ENCODE assay signal across 8 cellular contexts in genomic region chr7:22980422-22980821, GRCh38. TPM values are rescaled to one million over a fixed set of nuclear protein-coding genes. Genes with fewer than 3 reads are reported as not detected.
DNase-seq lines count a peak whose midpoint lies in the region; TF ChIP-seq lines count a peak whose summit lies in the region.
"Had no signal": no experiment of that assay in that cellular context is flagged by ENCODE, and none has a peak within 500 bp of the region (broad histone marks: within the 10 kb centered on the region; RNA-seq: fewer than 3 reads in every experiment).

No MANE protein-coding gene starts in this region.

- H3K9me3 ChIP-seq in ascending aorta (no peaks in the 10 kb centered on the region), OCI-LY7 (ENCODE audit: low read length) (no peaks in the 10 kb centered on the region)

- no peak overlapping the region for H3K4me3 ChIP-seq in ascending aorta
- no peak overlapping the region for H3K4me3 ChIP-seq in OCI-LY7 (ENCODE audit: low read depth, low read length, poor library complexity, severe bottlenecking)
- H3K4me3 ChIP-seq in lower leg skin (ENCODE audit: low read depth, poor library complexity, severe bottlenecking) = no peak overlapping the region

- H2AFZ ChIP-seq in OCI-LY7 (ENCODE audit: low read length) = no peak overlapping the region

- TF ChIP-seq POLR2A in lower leg skin (IDR thresholded peaks at IDR 0.05) = no peak

- peaks cover 13% of the 10 kb centered on the region; the same call in 1 of the 2 replicates for H3K79me2 ChIP-seq in OCI-LY7 (ENCODE audit: insufficient read depth, low read depth, low read length)

- H3K4me2 ChIP-seq in OCI-LY7 (ENCODE audit: low read length) = no peak overlapping the region

- intact Hi-C loops in ascending aorta (cut with DNase I) (no loop called here), OCI-LY7 (cut with micrococcal nuclease; ENCODE audit: unreplicated experiment) (no loop called here), lower leg skin (cut with DNase I; ENCODE audit: low total_unique reads) (no loop called here)

- POLR2A ChIA-PET in OCI-LY7 (lab: Charles Lee) = interaction anchor here (0.6 to 2.0 kb wide), 5 partner anchors 9 to 346 kb away, joined by 3 to 5 read pairs (median 3); no protein-coding TSS in a partner anchor

- BruUV-seq in OCI-LY7 (replicated peaks; lab: Mats Ljungman, UMichigan) = no TSS peak

- peaks cover 0 to 9% of the 10 kb centered on the region in 2 donors for H3K4me1 ChIP-seq in ascending aorta
- H3K4me1 ChIP-seq in OCI-LY7 (ENCODE audit: insufficient read depth, low read length, poor library complexity, severe bottlenecking) = no peaks in the 10 kb centered on the region

- no peaks in the 10 kb centered on the region for H3K27me3 ChIP-seq in ascending aorta

- DNase-seq in HCEC 1CT (peak; percentile 96), ascending aorta (ENCODE audit: low spot score in 2 of 2) (no peak), foreskin melanocyte (peak; percentile 75), stromal cell of bone marrow (ENCODE audit: low read depth) (peak; percentile 83), OCI-LY7 (ENCODE audit: low spot score) (no peak), GF-D8 (lab: John Stamatoyannopoulos, UW) (no peak), lower leg skin (ENCODE audit: low spot score in 2 of 2) (no peak)
- DNase-seq: MV-4-11 had no signal

- H3K27ac ChIP-seq in ascending aorta = peak overlapping the region; percentile 12 to 46
- H3K27ac ChIP-seq in OCI-LY7 (ENCODE audit: low read depth, low read length, poor library complexity, severe bottlenecking) = no peak overlapping the region

- no peaks in the 10 kb centered on the region for H4K20me1 ChIP-seq in OCI-LY7 (ENCODE audit: insufficient read depth, low read length)

- TF ChIP-seq CTCF in ascending aorta (IDR thresholded peaks at IDR 0.05) (no peak), OCI-LY7 (conservative IDR thresholded peaks at IDR 0.05; ENCODE audit: low read length) (no peak), lower leg skin (IDR thresholded peaks at IDR 0.05) (no peak)

- CTCF ChIA-PET in OCI-LY7 (lab: Charles Lee; ENCODE audit: unreplicated experiment) = no interaction called here

- H3K36me3 ChIP-seq in ascending aorta = peaks cover 5 to 12% of the 10 kb centered on the region in 2 donors
- peaks cover 89% of the 10 kb centered on the region for H3K36me3 ChIP-seq in OCI-LY7 (ENCODE audit: insufficient read depth, low read length)

- WGBS in lower leg skin, 2 donors = 77 to 79% methylated on average over 3 of the region's 3 CpGs

- no peaks in the 10 kb centered on the region for H3K9me2 ChIP-seq in OCI-LY7 (ENCODE audit: insufficient read depth, low read length)

RNA-seq across cellular contexts. Expression of gene HYCC1, which starts 33.5 kb away (rescaled TPM):
- total RNA-seq in ascending aorta (10.9 TPM), OCI-LY7 (2022) (157 and 171 TPM in 2 replicates), lower leg skin (10 to 100 TPM in 2 of 4 donors, 1 to 10 TPM in 2; 3.6 to 13.4 (median 10.2) TPM)
- 43.3 and 69.9 TPM in 2 replicates for total RNA-seq in OCI-LY7 (2014; rRNA removed; shearing (Covaris generic))

Comparison
In these comparisons a context has a peak if more than half of its experiments do, and no peak if none do; other contexts are left out.
1. DNase-seq: peak in HCEC 1CT (single experiment), foreskin melanocyte (single experiment) and stromal cell of bone marrow (single experiment); none in ascending aorta (0 of 2), OCI-LY7 (single experiment), GF-D8 (single experiment) and lower leg skin (0 of 2).